Comparison of ENCODE assay signal across 1 cellular context in the genomic region with DNA sequence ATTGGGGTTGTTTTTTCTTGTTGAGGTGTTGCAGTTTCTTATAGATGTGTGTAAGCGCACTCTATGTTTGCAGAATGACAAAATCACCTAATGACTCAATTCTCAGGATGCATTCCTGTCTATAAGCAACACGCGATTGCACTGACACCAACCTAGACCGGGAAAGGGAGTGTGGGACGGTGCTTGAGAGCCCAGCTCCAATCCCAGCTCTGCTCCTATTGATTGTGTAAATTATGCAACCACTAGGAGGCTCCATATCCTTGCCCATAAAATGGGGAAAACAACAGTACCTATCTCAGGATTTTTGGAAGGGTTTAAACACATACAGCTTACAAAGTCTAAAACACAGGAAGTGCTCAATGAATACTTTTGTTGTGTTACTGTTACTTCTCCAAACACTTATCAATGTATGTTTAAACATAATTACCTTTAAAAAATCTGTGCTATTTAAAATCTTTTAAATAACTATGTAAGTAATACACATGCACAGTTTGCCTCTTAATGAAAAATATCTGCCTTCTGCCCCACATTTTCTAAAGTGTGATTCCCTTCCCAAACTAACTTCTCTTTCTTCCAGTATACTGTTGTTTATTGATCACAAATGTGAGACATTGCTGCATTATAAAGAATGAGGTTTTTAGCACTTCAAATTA.
TF ChIP-seq lines count a peak whose summit lies in the region.

No MANE protein-coding gene starts in this region.

TF ChIP-seq in SK-N-SH treated with all-trans-retinoic acid at 6 μM for 48 hours, 23 proteins besides CTCF, POLR2A, EP300 and RAD21 (continued from another document):
- TF ChIP-seq, protein P1, sequence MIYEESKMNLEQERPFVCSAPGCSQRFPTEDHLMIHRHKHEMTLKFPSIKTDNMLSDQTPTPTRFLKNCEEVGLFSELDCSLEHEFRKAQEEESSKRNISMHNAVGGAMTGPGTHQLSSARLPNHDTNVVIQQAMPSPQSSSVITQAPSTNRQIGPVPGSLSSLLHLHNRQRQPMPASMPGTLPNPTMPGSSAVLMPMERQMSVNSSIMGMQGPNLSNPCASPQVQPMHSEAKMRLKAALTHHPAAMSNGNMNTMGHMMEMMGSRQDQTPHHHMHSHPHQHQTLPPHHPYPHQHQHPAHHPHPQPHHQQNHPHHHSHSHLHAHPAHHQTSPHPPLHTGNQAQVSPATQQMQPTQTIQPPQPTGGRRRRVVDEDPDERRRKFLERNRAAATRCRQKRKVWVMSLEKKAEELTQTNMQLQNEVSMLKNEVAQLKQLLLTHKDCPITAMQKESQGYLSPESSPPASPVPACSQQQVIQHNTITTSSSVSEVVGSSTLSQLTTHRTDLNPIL (CRISPR knock-in tag; IDR thresholded peaks at IDR 0.05; ENCODE audit: low read depth) = no peak
- TF ChIP-seq TOX (CRISPR knock-in tag; IDR thresholded peaks at IDR 0.05; ENCODE audit: borderline replicate concordance) = no peak
- TF ChIP-seq, protein P2, sequence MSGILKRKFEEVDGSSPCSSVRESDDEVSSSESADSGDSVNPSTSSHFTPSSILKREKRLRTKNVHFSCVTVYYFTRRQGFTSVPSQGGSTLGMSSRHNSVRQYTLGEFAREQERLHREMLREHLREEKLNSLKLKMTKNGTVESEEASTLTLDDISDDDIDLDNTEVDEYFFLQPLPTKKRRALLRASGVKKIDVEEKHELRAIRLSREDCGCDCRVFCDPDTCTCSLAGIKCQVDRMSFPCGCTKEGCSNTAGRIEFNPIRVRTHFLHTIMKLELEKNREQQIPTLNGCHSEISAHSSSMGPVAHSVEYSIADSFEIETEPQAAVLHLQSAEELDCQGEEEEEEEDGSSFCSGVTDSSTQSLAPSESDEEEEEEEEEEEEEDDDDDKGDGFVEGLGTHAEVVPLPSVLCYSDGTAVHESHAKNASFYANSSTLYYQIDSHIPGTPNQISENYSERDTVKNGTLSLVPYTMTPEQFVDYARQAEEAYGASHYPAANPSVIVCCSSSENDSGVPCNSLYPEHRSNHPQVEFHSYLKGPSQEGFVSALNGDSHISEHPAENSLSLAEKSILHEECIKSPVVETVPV (CRISPR knock-in tag; IDR thresholded peaks at IDR 0.05) = no peak
- no peak for TF ChIP-seq ZNF565 (CRISPR knock-in tag; conservative IDR thresholded peaks at IDR 0.05; ENCODE audit: low read depth)
- TF ChIP-seq ESRRG (CRISPR knock-in tag; IDR thresholded peaks at IDR 0.05) = no peak
- no peak for TF ChIP-seq PPARA (CRISPR knock-in tag; IDR thresholded peaks at IDR 0.05; ENCODE audit: borderline replicate concordance)
- no peak for TF ChIP-seq ZNF8 (CRISPR knock-in tag; IDR thresholded peaks at IDR 0.05)
